Comparison of ENCODE assay signal across 1 cellular context in the genomic region with DNA sequence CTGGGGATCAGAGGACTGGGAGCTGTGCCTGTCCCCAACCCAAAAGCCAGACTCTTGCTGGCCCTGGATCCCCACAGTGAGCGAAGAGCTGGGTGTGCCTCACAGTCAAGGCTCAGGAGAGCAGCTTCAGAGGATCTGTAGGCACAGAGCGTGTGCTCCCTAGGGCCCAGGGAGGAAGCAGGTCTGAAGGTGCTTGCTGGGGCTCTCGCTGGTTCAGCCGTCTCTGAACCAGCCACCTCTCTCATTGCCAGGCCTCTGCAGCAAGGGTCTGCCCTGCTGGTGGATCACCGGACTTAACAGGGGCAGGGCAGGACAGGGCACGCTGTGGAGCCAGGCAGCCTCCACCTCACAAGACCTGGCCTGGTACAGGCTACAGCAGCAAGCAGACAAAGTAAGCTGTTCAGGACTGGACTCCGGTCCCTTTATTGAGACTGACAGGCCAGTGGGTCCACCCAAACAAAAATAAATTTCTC.
TF ChIP-seq lines count a peak whose summit lies in the region.

No MANE protein-coding gene starts in this region.

TF ChIP-seq in A549, 52 proteins besides CTCF, POLR2A, EP300 and RAD21:
- TF ChIP-seq SMC3 (IDR thresholded peaks at IDR 0.05): no peak
